ENCODE assay signal across 9 cellular contexts in genomic region chr19:47239610-47240296, GRCh38. TPM values are rescaled to one million over a fixed set of nuclear protein-coding genes. Genes with fewer than 3 reads are reported as not detected.
DNase-seq lines count a peak whose midpoint lies in the region; ATAC-seq, FAIRE-seq and TF ChIP-seq lines count a peak whose summit lies in the region.
"Had no signal": no experiment of that assay in that cellular context is flagged by ENCODE, and none has a peak within 500 bp of the region (broad histone marks: within the 10 kb centered on the region; RNA-seq: fewer than 3 reads in every experiment).

No MANE protein-coding gene starts in this region.

- no peak for TF ChIP-seq POLR2A in GM12892 (IDR thresholded peaks at IDR 0.05; ENCODE audit: low read depth, low read length)

- ATAC-seq in activated T-cell treated with anti-CD3 and anti-CD28 coated beads, Interleukin-2, amount 50 U/mL, for 4 hours, result peak; percentile 11 to 27

- H3K27ac ChIP-seq in neural progenitor cell, result no peak overlapping the region

- H3K36me3 Mint-ChIP-seq in activated T-cell treated with anti-CD3 and anti-CD28 coated beads, Interleukin-2, amount 50 U/mL, for 4 hours (ENCODE audit: insufficient read depth), result no peaks in the 10 kb centered on the region
- H3K36me3 Mint-ChIP-seq in neural progenitor cell, result no peaks in the 10 kb centered on the region

- H3K9me3 ChIP-seq in neural progenitor cell (ENCODE audit: low read depth), result no peaks in the 10 kb centered on the region

- no peaks in the 10 kb centered on the region for H4K20me1 ChIP-seq in neural progenitor cell (ENCODE audit: low read depth)

- TF ChIP-seq CTCF in neural progenitor cell (IDR thresholded peaks at IDR 0.05), result no peak

- peaks cover 30% of the 10 kb centered on the region for H3K4me1 Mint-ChIP-seq in activated T-cell treated with anti-CD3 and anti-CD28 coated beads, Interleukin-2, amount 50 U/mL, for 4 hours (ENCODE audit: low read depth)
- H3K4me1 Mint-ChIP-seq in neural progenitor cell, result peaks cover 20% of the 10 kb centered on the region

- H3K27ac Mint-ChIP-seq in neural progenitor cell, result no peak overlapping the region

- peaks cover under 1% of the 10 kb centered on the region for H3K27me3 Mint-ChIP-seq in activated T-cell treated with anti-CD3 and anti-CD28 coated beads, Interleukin-2, amount 50 U/mL, for 4 hours (ENCODE audit: low read depth)
- peaks cover 30% of the 10 kb centered on the region for H3K27me3 Mint-ChIP-seq in neural progenitor cell (ENCODE audit: insufficient read depth, low read depth)

- no peaks in the 10 kb centered on the region for H3K9me3 Mint-ChIP-seq in activated T-cell treated with anti-CD3 and anti-CD28 coated beads, Interleukin-2, amount 50 U/mL, for 4 hours
- no peaks in the 10 kb centered on the region for H3K9me3 Mint-ChIP-seq in neural progenitor cell

- FAIRE-seq in GM12892 (lab: Jason Lieb, UNC), result no peak

- peak overlapping the region; percentile 97 for H3K4me2 ChIP-seq in neural progenitor cell

- H3K79me2 ChIP-seq in neural progenitor cell (ENCODE audit: low read depth), result no peaks in the 10 kb centered on the region

- peak overlapping the region; percentile 75 for H2AFZ ChIP-seq in neural progenitor cell (replicated peaks)

- DNase-seq in DMS114 treated with DMSO at 0.1 percent for 48 hours (lab: John Stamatoyannopoulos, UW; ENCODE audit: unreplicated experiment) (peak; percentile 23), NCI-H1930 (lab: John Stamatoyannopoulos, UW) (peak; percentile 85 to 96), fibroblast of gingiva (ENCODE audit: low read depth) (peak; percentile 65), neural progenitor cell (ENCODE audit: low spot score) (peak; percentile 89), COLO829 (ENCODE audit: low spot score) (no peak), SHP77 treated with DMSO at 0.1 percent for 48 hours (lab: John Stamatoyannopoulos, UW) (no peak), GM12892 (ENCODE audit: insufficient read length) (no peak)
- peak; percentile 39 for DNase-seq in activated T-cell treated with anti-CD3 and anti-CD28 coated beads, Interleukin-2, amount 50 U/mL, for 4 hours

- H3F3A ChIP-seq in neural progenitor cell (ENCODE audit: low read depth), result peaks cover 50% of the 10 kb centered on the region

- peaks cover 44% of the 10 kb centered on the region for H3K27me3 ChIP-seq in neural progenitor cell

- H3K36me3 ChIP-seq in neural progenitor cell, result no peaks in the 10 kb centered on the region

- peaks cover 12% of the 10 kb centered on the region for H3K4me1 ChIP-seq in neural progenitor cell

- H3K4me3 Mint-ChIP-seq in activated T-cell treated with anti-CD3 and anti-CD28 coated beads, Interleukin-2, amount 50 U/mL, for 4 hours, result peak overlapping the region; percentile 49
- peak overlapping the region; percentile 69 for H3K4me3 Mint-ChIP-seq in neural progenitor cell

- H3K9ac ChIP-seq in neural progenitor cell, result no peak overlapping the region

- peak overlapping the region; percentile 55 for H3K4me3 ChIP-seq in neural progenitor cell
- H3K4me3 ChIP-seq: lung had no signal

RNA-seq across cellular contexts. Expression of gene BBC3, which starts 8.8 kb away (rescaled TPM):
- total RNA-seq in activated T-cell treated with anti-CD3 and anti-CD28 coated beads, Interleukin-2, amount 50 U/mL, for 4 hours, result 1 to 10 TPM; 4.4 to 6.0 (median 5.7) TPM
- 2.8 and 19.1 TPM in 2 replicates for total RNA-seq in neural progenitor cell (ENCODE audit: low replicate concordance)
- 6.5 TPM for polyA plus RNA-seq in GM12892 (2012; ENCODE audit: missing spikeins)

RNA-seq across cellular contexts. Expression of gene CCDC9, which starts 16.6 kb away (rescaled TPM):
- total RNA-seq in activated T-cell treated with anti-CD3 and anti-CD28 coated beads, Interleukin-2, amount 50 U/mL, for 4 hours, result 10 to 100 TPM; 24.0 to 34.5 (median 30.4) TPM
- 3.4 and 16.0 TPM in 2 replicates for total RNA-seq in neural progenitor cell (ENCODE audit: low replicate concordance)
- 8.4 TPM for polyA plus RNA-seq in GM12892 (2012; ENCODE audit: missing spikeins)

RNA-seq across cellular contexts. Expression of gene INAFM1, which starts 34.9 kb away (rescaled TPM):
- total RNA-seq in activated T-cell treated with anti-CD3 and anti-CD28 coated beads, Interleukin-2, amount 50 U/mL, for 4 hours, result 10 to 100 TPM in 2 of 3 donors, 1 to 10 TPM in 1; 9.9 to 10.1 (median 10.0) TPM
- total RNA-seq in neural progenitor cell (ENCODE audit: low replicate concordance), result 3.7 TPM in 1 of 2 replicates, not detected in the other
- 0.98 TPM for polyA plus RNA-seq in GM12892 (2012; ENCODE audit: missing spikeins)

Comparison
In these comparisons a context has a peak if more than half of its experiments do, and no peak if none do; other contexts are left out.
1. DNase-seq: peak in DMS114 treated with DMSO at 0.1 percent for 48 hours (single experiment), NCI-H1930 (2 of 2), activated T-cell treated with anti-CD3 and anti-CD28 coated beads, Interleukin-2, amount 50 U/mL, for 4 hours (single experiment), fibroblast of gingiva (single experiment) and neural progenitor cell (single experiment); none in COLO829 (single experiment), SHP77 treated with DMSO at 0.1 percent for 48 hours (single experiment) and GM12892 (single experiment).